ENCODE assay signal across 9 cellular contexts in genomic region chr17:2011421-2012371, GRCh38. TPM values are rescaled to one million over a fixed set of nuclear protein-coding genes. Genes with fewer than 3 reads are reported as not detected.
DNase-seq lines count a peak whose midpoint lies in the region; ATAC-seq and TF ChIP-seq lines count a peak whose summit lies in the region.
"Had no signal": no experiment of that assay in that cellular context is flagged by ENCODE, and none has a peak within 500 bp of the region (broad histone marks: within the 10 kb centered on the region; RNA-seq: fewer than 3 reads in every experiment).

No MANE protein-coding gene starts in this region.

- no peak for TF ChIP-seq POLR2A in testis (IDR thresholded peaks at IDR 0.05)

- no peak for TF ChIP-seq CTCF in testis (IDR thresholded peaks at IDR 0.05)

- H3K27ac Mint-ChIP-seq in activated CD4-positive, alpha-beta memory T cell treated with anti-CD3 and anti-CD28 coated beads for 36 hours, result no peak overlapping the region

- no peaks in the 10 kb centered on the region for H3K36me3 ChIP-seq in testis (ENCODE audit: low read depth, missing control alignments)
- H3K36me3 ChIP-seq: colonic mucosa had no signal

- no peaks in the 10 kb centered on the region for H3K9me3 ChIP-seq in testis
- H3K9me3 ChIP-seq: colonic mucosa had no signal

- intact Hi-C loops in testis (cut with DNase I; ENCODE audit: low total_unique reads), result no loop called here
- intact Hi-C loops in activated CD4-positive, alpha-beta memory T cell treated with anti-CD3 and anti-CD28 coated beads for 36 hours (cut with micrococcal nuclease), result no loop called here

- H3K4me1 Mint-ChIP-seq in activated CD4-positive, alpha-beta memory T cell treated with anti-CD3 and anti-CD28 coated beads for 36 hours (ENCODE audit: low read depth), result no peaks in the 10 kb centered on the region

- no peak overlapping the region for H3K4me3 ChIP-seq in testis
- H3K4me3 ChIP-seq: colonic mucosa had no signal

- WGBS in testis, 2 donors, result 36 to 41% methylated on average over 23 of the region's 23 CpGs

- ATAC-seq in GM19452 (IDR thresholded peaks at IDR 0.05; ENCODE audit: unreplicated experiment) (no peak), GM21526 (IDR thresholded peaks at IDR 0.05; ENCODE audit: low FRiP score, unreplicated experiment) (no peak)

- peak overlapping the region in 1 of 2 donors; percentile 77 for H3K27ac ChIP-seq in testis
- H3K27ac ChIP-seq: colonic mucosa had no signal

- peaks cover 9% of the 10 kb centered on the region for H3K4me1 ChIP-seq in testis
- H3K4me1 ChIP-seq: colonic mucosa had no signal

- CTCF ChIA-PET in activated CD4-positive, alpha-beta memory T cell treated with anti-CD3 and anti-CD28 coated beads for 36 hours (lab: Charles Lee), result no interaction called here

- H3K9me3 Mint-ChIP-seq in activated CD4-positive, alpha-beta memory T cell treated with anti-CD3 and anti-CD28 coated beads for 36 hours, result no peaks in the 10 kb centered on the region

- no peaks in the 10 kb centered on the region for H3K27me3 Mint-ChIP-seq in activated CD4-positive, alpha-beta memory T cell treated with anti-CD3 and anti-CD28 coated beads for 36 hours

- no peaks in the 10 kb centered on the region for H3K36me3 Mint-ChIP-seq in activated CD4-positive, alpha-beta memory T cell treated with anti-CD3 and anti-CD28 coated beads for 36 hours

- DNase-seq in ELR (ENCODE audit: low read depth) (peak; percentile 52), OCI-M1 (lab: John Stamatoyannopoulos, UW) (peak; percentile 38), fibroblast of peridontal ligament (ENCODE audit: extremely low read depth) (peak; percentile 79), retina (peak; percentile 75), testis (no peak)
- no peak for DNase-seq in activated CD4-positive, alpha-beta memory T cell treated with anti-CD3 and anti-CD28 coated beads for 36 hours
- DNase-seq: colonic mucosa had no signal

- H3K27me3 ChIP-seq in testis, result no peaks in the 10 kb centered on the region
- H3K27me3 ChIP-seq: colonic mucosa had no signal

- POLR2A ChIA-PET in activated CD4-positive, alpha-beta memory T cell treated with anti-CD3 and anti-CD28 coated beads for 36 hours (lab: Charles Lee), result no interaction called here

- no peak overlapping the region for H3K4me3 Mint-ChIP-seq in activated CD4-positive, alpha-beta memory T cell treated with anti-CD3 and anti-CD28 coated beads for 36 hours

RNA-seq across cellular contexts. Expression of gene RTN4RL1, which starts 13.4 kb away (rescaled TPM):
- total RNA-seq in testis, result 1 to 10 TPM; 1.7 to 1.8 TPM
- 1.8 TPM for polyA plus RNA-seq in testis (ENCODE audit: insufficient read depth, low read depth, low replicate concordance)
- total RNA-seq in activated CD4-positive, alpha-beta memory T cell treated with anti-CD3 and anti-CD28 coated beads for 36 hours, result under 1 TPM; 0.17 to 0.21 TPM

RNA-seq across cellular contexts. Expression of gene DPH1, which starts 18.3 kb away (rescaled TPM):
- 10 to 100 TPM; 91.9 to 93.3 TPM for total RNA-seq in testis
- polyA plus RNA-seq in testis (ENCODE audit: insufficient read depth, low read depth, low replicate concordance), result 32.6 TPM
- total RNA-seq in activated CD4-positive, alpha-beta memory T cell treated with anti-CD3 and anti-CD28 coated beads for 36 hours, result 10 to 100 TPM; 29.4 to 31.1 TPM

RNA-seq across cellular contexts. Expression of gene OVCA2, which starts 30.1 kb away (rescaled TPM):
- total RNA-seq in testis, result 10 to 100 TPM; 46.3 to 55.1 TPM
- 46.3 TPM for polyA plus RNA-seq in testis (ENCODE audit: insufficient read depth, low read depth, low replicate concordance)
- total RNA-seq in activated CD4-positive, alpha-beta memory T cell treated with anti-CD3 and anti-CD28 coated beads for 36 hours, result 10 to 100 TPM; 31.7 to 34.8 TPM

RNA-seq across cellular contexts. Expression of gene HIC1, which starts 43.2 kb away (rescaled TPM):
- total RNA-seq in testis, result 10 to 100 TPM; 36.1 to 38.4 TPM
- polyA plus RNA-seq in testis (ENCODE audit: insufficient read depth, low read depth, low replicate concordance), result 8.7 TPM
- 10 to 100 TPM; 13.1 to 13.2 TPM for total RNA-seq in activated CD4-positive, alpha-beta memory T cell treated with anti-CD3 and anti-CD28 coated beads for 36 hours

Comparison
In these comparisons a context has a peak if more than half of its experiments do, and no peak if none do; other contexts are left out.
1. DNase-seq: peak in ELR (single experiment), OCI-M1 (single experiment), fibroblast of peridontal ligament (single experiment) and retina (single experiment); none in testis (single experiment) and activated CD4-positive, alpha-beta memory T cell treated with anti-CD3 and anti-CD28 coated beads for 36 hours (single experiment).